12 cellular contexts compared by ENCODE assay signal in genomic region chr1:10185759-10186158, GRCh38.
"Had no signal": no experiment of that assay in that cellular context is flagged by ENCODE, and none has a peak within 500 bp of the region (broad histone marks: within the 10 kb centered on the region; RNA-seq: fewer than 3 reads in every experiment).

No MANE protein-coding gene starts in this region.

- ATAC-seq: heart left ventricle; naive thymus-derived CD4-positive, alpha-beta T cell; sciatic nerve had no signal

- DNase-seq: effector CD4-positive, alpha-beta T cell; endodermal cell; erythroblast; heart left ventricle; hippocampal formation; posterior cingulate gyrus; stimulated activated naive CD4-positive, alpha-beta T cell treated with Interleukin-2 at 50 U/mL for 16 hours; trophoblast cell had no signal

- H3K27me3 ChIP-seq: heart left ventricle had no signal

- H3K4me3 ChIP-seq: coronary artery, heart left ventricle, skin epidermis had no signal

- H3K27ac ChIP-seq: coronary artery, heart left ventricle, skin epidermis had no signal

- H3K4me1 ChIP-seq: heart left ventricle had no signal
